Comparison of ENCODE assay signal across 8 cellular contexts in the genomic region with DNA sequence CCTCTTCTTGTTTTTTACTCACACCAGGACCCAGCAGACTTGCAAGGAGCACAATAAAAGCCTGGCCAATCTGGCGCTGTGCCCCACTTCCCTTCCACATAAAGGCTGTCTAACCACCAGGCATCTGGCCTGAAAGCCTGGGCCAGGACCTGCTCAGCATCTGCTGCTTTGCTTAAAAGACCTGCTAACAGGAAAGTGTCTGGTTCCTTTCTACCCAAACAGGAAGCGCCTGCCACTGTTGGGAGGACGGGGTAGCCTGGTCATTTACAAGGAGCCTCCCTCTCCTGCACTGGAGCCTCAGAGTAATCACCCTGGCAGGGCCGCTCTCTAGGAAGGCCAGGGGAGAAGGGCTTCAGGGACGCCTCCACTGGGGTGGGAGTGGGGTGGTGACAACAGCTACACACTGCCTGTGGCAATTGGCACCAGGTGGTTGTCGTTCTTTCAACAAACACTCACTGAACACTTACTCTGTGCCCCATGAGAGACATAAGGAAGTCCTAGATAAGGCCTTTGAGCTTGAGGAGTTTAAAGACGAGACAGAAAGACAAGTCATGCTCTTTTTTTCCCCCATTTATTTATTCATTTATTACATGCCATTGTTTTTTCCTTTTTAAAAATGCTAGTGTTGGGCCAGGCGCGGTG.
DNase-seq lines count a peak whose midpoint lies in the region; ATAC-seq and TF ChIP-seq lines count a peak whose summit lies in the region.

No MANE protein-coding gene starts in this region.

- no peak overlapping the region for H3K9ac ChIP-seq in MM.1S (ENCODE audit: low read length)

- no peaks in the 10 kb centered on the region for H3K9me3 ChIP-seq in MM.1S (replicated peaks; ENCODE audit: insufficient read depth, low read length)

- H3K9me2 ChIP-seq in MM.1S (replicated peaks; ENCODE audit: insufficient read depth, low read length), result no peaks in the 10 kb centered on the region

- 0 out of 2 replicates have a peak, but pooled peaks cover 3% of the 10 kb centered on the region for H3K4me1 ChIP-seq in MM.1S (ENCODE audit: low read length)

- H3K79me2 ChIP-seq in MM.1S (ENCODE audit: low read length), result no peaks in the 10 kb centered on the region

- H3F3A ChIP-seq in MM.1S (ENCODE audit: insufficient read depth, low read length), result no peaks in the 10 kb centered on the region

- H2AFZ ChIP-seq in MM.1S (ENCODE audit: low read length), result no peak overlapping the region

- H3K27me3 ChIP-seq in MM.1S (replicated peaks; ENCODE audit: insufficient read depth, low read length), result peaks cover 23% of the 10 kb centered on the region

- TF ChIP-seq CTCF in MM.1S (IDR thresholded peaks at IDR 0.05; ENCODE audit: low read length), result no peak

- no peak for ATAC-seq in GM21381 (IDR thresholded peaks at IDR 0.05; ENCODE audit: unreplicated experiment)

- DNase-seq in ELF-1 (ENCODE audit: low read depth, low spot score) (peak; percentile 85), NCI-H69 (lab: John Stamatoyannopoulos, UW) (peak; percentile 91), fibroblast of gingiva (ENCODE audit: low read depth) (peak; percentile 27), pons (ENCODE audit: low spot score) (peak; percentile 86), MM.1S (no peak), NCI-H187 treated with DMSO at 0.1 percent for 48 hours (lab: John Stamatoyannopoulos, UW) (no peak), iPS-NIHi11 (ENCODE audit: low spot score) (no peak)

- no peak overlapping the region for H3K4me2 ChIP-seq in MM.1S (ENCODE audit: low read depth, low read length)

- H4K20me1 ChIP-seq in MM.1S (ENCODE audit: insufficient read depth, low read length), result no peaks in the 10 kb centered on the region

- no peaks in the 10 kb centered on the region for H3K36me3 ChIP-seq in MM.1S (replicated peaks; ENCODE audit: insufficient read depth, low read length)

- H3K4me3 ChIP-seq in MM.1S (ENCODE audit: low read length), result no peak overlapping the region

- no peak overlapping the region for H3K27ac ChIP-seq in MM.1S (ENCODE audit: low read length)

Comparison
In these comparisons a context has a peak if more than half of its experiments do, and no peak if none do; other contexts are left out.
1. DNase-seq: peak in ELF-1 (single experiment), NCI-H69 (single experiment), fibroblast of gingiva (single experiment) and pons (single experiment); none in MM.1S (single experiment), NCI-H187 treated with DMSO at 0.1 percent for 48 hours (single experiment) and iPS-NIHi11 (single experiment).